In the genomic region with DNA sequence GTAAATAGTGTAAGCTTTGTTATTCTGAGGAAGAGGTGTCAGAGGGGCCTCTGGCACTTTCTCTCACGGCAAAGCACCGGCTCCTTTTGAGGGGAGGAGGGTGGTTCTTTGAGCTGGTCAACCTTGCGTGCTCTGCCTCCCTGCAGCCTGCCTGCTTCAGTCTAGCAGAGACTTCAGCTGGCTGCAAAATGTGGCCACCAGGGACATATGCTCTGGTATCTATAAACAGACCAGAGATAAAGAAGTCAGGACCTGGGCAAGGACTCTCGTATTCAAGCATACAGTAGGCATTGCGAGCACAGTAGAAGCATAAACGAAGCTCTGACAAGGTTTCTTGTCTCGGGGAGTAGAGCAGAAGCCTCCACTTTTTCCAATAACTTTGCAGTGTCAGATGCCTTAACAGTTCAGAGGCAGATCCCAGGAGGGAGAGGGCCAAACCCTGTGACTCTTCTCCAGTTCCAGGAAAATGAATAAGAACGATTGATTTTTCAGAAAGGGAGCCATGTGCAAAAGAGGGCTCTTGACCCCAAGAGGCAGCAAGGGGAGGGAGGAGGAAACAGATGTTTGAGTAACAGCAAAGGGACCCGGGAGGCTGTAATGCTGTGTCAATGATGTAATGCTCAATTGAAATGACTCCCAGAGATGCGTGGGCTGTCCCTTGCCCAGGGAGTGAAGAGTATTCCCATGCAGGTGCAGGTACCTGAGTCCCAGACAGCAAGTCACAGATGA, we compare ENCODE assay signal across 23 cellular contexts. TPM values are rescaled to one million over a fixed set of nuclear protein-coding genes. Genes with fewer than 3 reads are reported as not detected.
A peak's percentile ranks its signal among the peaks of the same experiment; 100 is the strongest.
DNase-seq lines count a peak whose midpoint lies in the region; ATAC-seq and TF ChIP-seq lines count a peak whose summit lies in the region.
"Had no signal": no experiment of that assay in that cellular context is flagged by ENCODE, and none has a peak within 500 bp of the region (broad histone marks: within the 10 kb centered on the region; RNA-seq: fewer than 3 reads in every experiment).

No MANE protein-coding gene starts in this region.

- no peaks in the 10 kb centered on the region for H3K27me3 Mint-ChIP-seq in CD8-positive, alpha-beta memory T cell
- no peaks in the 10 kb centered on the region for H3K27me3 Mint-ChIP-seq in central memory CD8-positive, alpha-beta T cell
- no peaks in the 10 kb centered on the region for H3K27me3 Mint-ChIP-seq in nephron (ENCODE audit: low read depth)
- H3K27me3 Mint-ChIP-seq: stimulated activated memory B cell treated with anti-CD40 and anti-IgM and Interleukin-4, amounts not matched to agents 10 μg/mL and 1 μg/mL and 100 μg/mL, for 72 hours had no signal

- H3K36me3 Mint-ChIP-seq in CD8-positive, alpha-beta memory T cell, result no peaks in the 10 kb centered on the region
- peaks cover 8% of the 10 kb centered on the region for H3K36me3 Mint-ChIP-seq in central memory CD8-positive, alpha-beta T cell (ENCODE audit: insufficient read depth)
- no peaks in the 10 kb centered on the region for H3K36me3 Mint-ChIP-seq in nephron (ENCODE audit: low read depth)
- H3K36me3 Mint-ChIP-seq: stimulated activated memory B cell treated with anti-CD40 and anti-IgM and Interleukin-4, amounts not matched to agents 10 μg/mL and 1 μg/mL and 100 μg/mL, for 72 hours had no signal

- no peaks in the 10 kb centered on the region for H3K9me3 ChIP-seq in CD8-positive, alpha-beta memory T cell (ENCODE audit: low read length)
- no peaks in the 10 kb centered on the region for H3K9me3 ChIP-seq in ovary
- H3K9me3 ChIP-seq in tibial artery, result no peaks in the 10 kb centered on the region
- H3K9me3 ChIP-seq: gastrocnemius medialis, lower lobe of right lung, SJSA1, thyroid gland had no signal

- POLR2A ChIA-PET in CD8-positive, alpha-beta memory T cell (lab: Charles Lee), result no interaction called here

- no peak overlapping the region for H3K27ac ChIP-seq in CD8-positive, alpha-beta memory T cell (ENCODE audit: low read depth, low read length)
- H3K27ac ChIP-seq in ovary (no peak overlapping the region), tibial artery (no peak overlapping the region)
- H3K27ac ChIP-seq: gastrocnemius medialis, lower lobe of right lung, SJSA1, thyroid gland had no signal

- no peak overlapping the region for H3K4me3 ChIP-seq in CD8-positive, alpha-beta memory T cell (ENCODE audit: low read length)
- H3K4me3 ChIP-seq in ovary (no peak overlapping the region), tibial artery (no peak overlapping the region)
- H3K4me3 ChIP-seq: gastrocnemius medialis, lower lobe of right lung, SJSA1, thyroid gland had no signal

- no peaks in the 10 kb centered on the region for H3K9me3 Mint-ChIP-seq in CD8-positive, alpha-beta memory T cell
- no peaks in the 10 kb centered on the region for H3K9me3 Mint-ChIP-seq in central memory CD8-positive, alpha-beta T cell
- H3K9me3 Mint-ChIP-seq in nephron, result no peaks in the 10 kb centered on the region
- H3K9me3 Mint-ChIP-seq: stimulated activated memory B cell treated with anti-CD40 and anti-IgM and Interleukin-4, amounts not matched to agents 10 μg/mL and 1 μg/mL and 100 μg/mL, for 72 hours; T-helper 2 cell treated with Interferon-gamma antibody and Interleukin-4, amounts not matched to agents 5 μg/mL and 100 μg/mL, for 36 hours had no signal

- intact Hi-C loops in ovary (cut with DNase I) (no loop called here), tibial artery (cut with DNase I; ENCODE audit: low total_unique reads) (no loop called here)

- H3K4me1 ChIP-seq in CD8-positive, alpha-beta memory T cell (ENCODE audit: insufficient read depth, low read length), result no peaks in the 10 kb centered on the region
- H3K4me1 ChIP-seq in ovary (ENCODE audit: insufficient read depth) (no peaks in the 10 kb centered on the region), tibial artery (peaks cover 0 to 15% (median 3%) of the 10 kb centered on the region in 4 donors)
- H3K4me1 ChIP-seq: gastrocnemius medialis, lower lobe of right lung, SJSA1, thyroid gland had no signal

- DNase-seq in CD8-positive, alpha-beta memory T cell, result no peak
- peak; percentile 61 for DNase-seq in KBM-7
- DNase-seq in central memory CD8-positive, alpha-beta T cell (ENCODE audit: low spot score in 2 of 2), result no peak
- DNase-seq in ovary, result no peak
- DNase-seq in tibial artery, result no peak
- DNase-seq in DMS153 treated with DMSO at 0.1 percent for 48 hours (lab: John Stamatoyannopoulos, UW; ENCODE audit: unreplicated experiment), result no peak
- DNase-seq: activated naive CD4-positive, alpha-beta T cell; C1 segment of cervical spinal cord; DMS79; gastrocnemius medialis; Karpas-422; lower lobe of right lung; NCI-H1417; NCI-H345; stimulated activated CD4-positive, alpha-beta T cell treated with anti-CD3 and anti-CD28 coated beads, Interleukin-12 subunit alpha, Interleukin-12 subunit beta, amount 100 ng/mL, for 4 hours; thyroid gland had no signal

- peak overlapping the region; percentile 11 to 90 (median 64) for H3K27ac Mint-ChIP-seq in CD8-positive, alpha-beta memory T cell
- H3K27ac Mint-ChIP-seq in central memory CD8-positive, alpha-beta T cell (ENCODE audit: low read depth), result peak overlapping the region; percentile 53
- H3K27ac Mint-ChIP-seq in nephron, result peak overlapping the region; percentile 16 to 63 (median 60)
- H3K27ac Mint-ChIP-seq: stimulated activated memory B cell treated with anti-CD40 and anti-IgM and Interleukin-4, amounts not matched to agents 10 μg/mL and 1 μg/mL and 100 μg/mL, for 72 hours; T-helper 2 cell treated with Interferon-gamma antibody and Interleukin-4, amounts not matched to agents 5 μg/mL and 100 μg/mL, for 36 hours had no signal

- no peaks in the 10 kb centered on the region for H3K36me3 ChIP-seq in CD8-positive, alpha-beta memory T cell (ENCODE audit: insufficient read depth, low read length)
- H3K36me3 ChIP-seq in ovary, result no peaks in the 10 kb centered on the region
- no peaks in the 10 kb centered on the region for H3K36me3 ChIP-seq in tibial artery
- H3K36me3 ChIP-seq: gastrocnemius medialis, lower lobe of right lung, SJSA1, thyroid gland had no signal

- TF ChIP-seq CTCF in nephron (IDR thresholded peaks at IDR 0.05; ENCODE audit: unreplicated experiment in 3 of 3) (no peak), ovary (IDR thresholded peaks at IDR 0.05) (no peak), tibial artery (IDR thresholded peaks at IDR 0.05) (no peak)

- CTCF ChIA-PET in CD8-positive, alpha-beta memory T cell (lab: Charles Lee), result no interaction called here

- peak; percentile 21 for ATAC-seq in central memory CD8-positive, alpha-beta T cell (replicated peaks; ENCODE audit: extremely low read depth, poor library complexity, severe bottlenecking)
- ATAC-seq: gastrocnemius medialis; lower lobe of right lung; stimulated activated memory B cell treated with anti-CD40 and anti-IgM and Interleukin-4, amounts not matched to agents 10 μg/mL and 1 μg/mL and 100 μg/mL, for 72 hours had no signal

- TF ChIP-seq POLR2A in ovary (IDR thresholded peaks at IDR 0.05), result no peak

- H3K4me1 Mint-ChIP-seq in CD8-positive, alpha-beta memory T cell, result peaks cover 24 to 59% (median 34%) of the 10 kb centered on the region in 3 donors
- H3K4me1 Mint-ChIP-seq in central memory CD8-positive, alpha-beta T cell, result peaks cover 50% of the 10 kb centered on the region
- H3K4me1 Mint-ChIP-seq in nephron, result peaks cover 26% of the 10 kb centered on the region
- H3K4me1 Mint-ChIP-seq: stimulated activated memory B cell treated with anti-CD40 and anti-IgM and Interleukin-4, amounts not matched to agents 10 μg/mL and 1 μg/mL and 100 μg/mL, for 72 hours had no signal

- in situ Hi-C loops in KBM-7 (cut with MboI; ENCODE audit: low pct_unique_long_range_greater_than_20kb, low sequenced_read_pairs), result no loop called here

- 37 to 53% (median 51%) methylated on average over 10 of the region's 10 CpGs for WGBS in ovary, 3 donors

- H3K27me3 ChIP-seq in CD8-positive, alpha-beta memory T cell (ENCODE audit: insufficient read depth, low read length, poor library complexity, severe bottlenecking), result no peaks in the 10 kb centered on the region
- no peaks in the 10 kb centered on the region for H3K27me3 ChIP-seq in ovary
- H3K27me3 ChIP-seq in tibial artery, result no peaks in the 10 kb centered on the region
- H3K27me3 ChIP-seq: gastrocnemius medialis, SJSA1, thyroid gland had no signal

- H3K4me3 Mint-ChIP-seq in CD8-positive, alpha-beta memory T cell, result peak overlapping the region in 4 of 7 donors; percentile 12 to 52 (median 48)
- no peak overlapping the region for H3K4me3 Mint-ChIP-seq in central memory CD8-positive, alpha-beta T cell
- no peak overlapping the region for H3K4me3 Mint-ChIP-seq in nephron
- H3K4me3 Mint-ChIP-seq: stimulated activated memory B cell treated with anti-CD40 and anti-IgM and Interleukin-4, amounts not matched to agents 10 μg/mL and 1 μg/mL and 100 μg/mL, for 72 hours; T-helper 2 cell treated with Interferon-gamma antibody and Interleukin-4, amounts not matched to agents 5 μg/mL and 100 μg/mL, for 36 hours had no signal

- no peak for TF ChIP-seq EP300 in ovary (IDR thresholded peaks at IDR 0.05)

RNA-seq across cellular contexts. Expression of gene TEX13D, which starts 57.9 kb away (rescaled TPM):
- total RNA-seq in CD8-positive, alpha-beta memory T cell, result under 1 TPM; 0.29 to 0.46 TPM
- not detected for polyA plus RNA-seq in CD8-positive, alpha-beta memory T cell
- total RNA-seq in ovary, result not detected
- not detected for polyA plus RNA-seq in ovary
- total RNA-seq: gastrocnemius medialis, lower lobe of right lung, myocyte, OCI-LY7, posterior vena cava, SJSA1, thyroid gland had no signal

Comparison
In these comparisons a context has a peak if more than half of its experiments do, and no peak if none do; other contexts are left out.
1. H3K4me3 Mint-ChIP-seq: peak in CD8-positive, alpha-beta memory T cell (4 of 7); none in central memory CD8-positive, alpha-beta T cell (single experiment) and nephron (0 of 3).
2. Peak in every context shown above with its lines, with median percentiles within 50 percentile points of each other: H3K27ac Mint-ChIP-seq.